Comparison of ENCODE assay signal across 9 cellular contexts in genomic region chr3:125129512-125129962, GRCh38.
A peak's percentile ranks its signal among the peaks of the same experiment; 100 is the strongest.
DNase-seq lines count a peak whose midpoint lies in the region; ATAC-seq and TF ChIP-seq lines count a peak whose summit lies in the region.
"Had no signal": no experiment of that assay in that cellular context is flagged by ENCODE, and none has a peak within 500 bp of the region (broad histone marks: within the 10 kb centered on the region; RNA-seq: fewer than 3 reads in every experiment).

No MANE protein-coding gene starts in this region.

- CTCF ChIA-PET in activated CD8-positive, alpha-beta T cell treated with anti-CD3 and anti-CD28 coated beads, Interleukin-2, amount 10 ng/mL, durations not matched to agents 7 days and 5 days (lab: Charles Lee): interaction anchor here (0.9 to 2.6 kb wide), 3 partner anchors 13 to 105 kb away, joined by 3 to 8 read pairs (median 3); no protein-coding TSS in a partner anchor
- CTCF ChIA-PET in activated CD8-positive, alpha-beta T cell treated with anti-CD3 and anti-CD28 coated beads for 36 hours (lab: Charles Lee): interaction anchor here (1.1 kb wide), 1 partner anchor 11 kb away, joined by 4 read pairs; no protein-coding TSS in a partner anchor

- no peak for TF ChIP-seq CTCF in activated CD8-positive, alpha-beta T cell treated with anti-CD3 and anti-CD28 coated beads for 36 hours (IDR thresholded peaks at IDR 0.05)
- TF ChIP-seq CTCF in heart right ventricle (IDR thresholded peaks at IDR 0.05) (no peak), stomach (IDR thresholded peaks at IDR 0.05) (no peak)

- POLR2A ChIA-PET in activated CD8-positive, alpha-beta T cell treated with anti-CD3 and anti-CD28 coated beads, Interleukin-2, amount 10 ng/mL, durations not matched to agents 7 days and 5 days (lab: Charles Lee): interaction anchor here (0.9 kb wide), 1 partner anchor 10 kb away, joined by 3 read pairs; no protein-coding TSS in a partner anchor
- POLR2A ChIA-PET in activated CD8-positive, alpha-beta T cell treated with anti-CD3 and anti-CD28 coated beads for 36 hours (lab: Charles Lee): no interaction called here

- H3K4me1 Mint-ChIP-seq in activated CD8-positive, alpha-beta T cell treated with anti-CD3 and anti-CD28 coated beads, Interleukin-2, amount 10 ng/mL, durations not matched to agents 7 days and 5 days (ENCODE audit: low read depth): peaks cover 66% of the 10 kb centered on the region
- H3K4me1 Mint-ChIP-seq in activated CD8-positive, alpha-beta T cell treated with anti-CD3 and anti-CD28 coated beads for 36 hours (ENCODE audit: low read depth): peaks cover 27% of the 10 kb centered on the region

- peak overlapping the region; percentile 57 for H3K27ac Mint-ChIP-seq in activated CD8-positive, alpha-beta T cell treated with anti-CD3 and anti-CD28 coated beads, Interleukin-2, amount 10 ng/mL, durations not matched to agents 7 days and 5 days
- H3K27ac Mint-ChIP-seq in activated CD8-positive, alpha-beta T cell treated with anti-CD3 and anti-CD28 coated beads for 36 hours: no peak overlapping the region

- peaks cover 4% of the 10 kb centered on the region for H3K27me3 Mint-ChIP-seq in activated CD8-positive, alpha-beta T cell treated with anti-CD3 and anti-CD28 coated beads, Interleukin-2, amount 10 ng/mL, durations not matched to agents 7 days and 5 days (ENCODE audit: low read depth)
- peaks cover 8% of the 10 kb centered on the region for H3K27me3 Mint-ChIP-seq in activated CD8-positive, alpha-beta T cell treated with anti-CD3 and anti-CD28 coated beads for 36 hours

- no peak for DNase-seq in activated CD8-positive, alpha-beta T cell treated with anti-CD3 and anti-CD28 coated beads, Interleukin-2, amount 10 ng/mL, durations not matched to agents 7 days and 5 days
- DNase-seq in activated CD8-positive, alpha-beta T cell treated with anti-CD3 and anti-CD28 coated beads for 36 hours: no peak
- DNase-seq in SK-N-DZ (ENCODE audit: low spot score): peak; percentile 24
- DNase-seq in heart right ventricle: no peak
- DNase-seq in stomach: peak; percentile 37
- DNase-seq in NCI-H2107 (lab: John Stamatoyannopoulos, UW): no peak
- no peak for DNase-seq in NCI-H1048 (lab: John Stamatoyannopoulos, UW)
- DNase-seq: DND-41 had no signal

- H3K9me3 Mint-ChIP-seq in activated CD8-positive, alpha-beta T cell treated with anti-CD3 and anti-CD28 coated beads, Interleukin-2, amount 10 ng/mL, durations not matched to agents 7 days and 5 days (ENCODE audit: insufficient read depth): no peaks in the 10 kb centered on the region
- no peaks in the 10 kb centered on the region for H3K9me3 Mint-ChIP-seq in activated CD8-positive, alpha-beta T cell treated with anti-CD3 and anti-CD28 coated beads for 36 hours

- intact Hi-C loops in activated CD8-positive, alpha-beta T cell treated with anti-CD3 and anti-CD28 coated beads for 36 hours (cut with micrococcal nuclease): no loop called here
- intact Hi-C loops in heart right ventricle (cut with DNase I) (no loop called here), stomach (cut with DNase I; ENCODE audit: low total_unique reads) (no loop called here)

- H3K4me3 Mint-ChIP-seq in activated CD8-positive, alpha-beta T cell treated with anti-CD3 and anti-CD28 coated beads, Interleukin-2, amount 10 ng/mL, durations not matched to agents 7 days and 5 days: no peak overlapping the region
- H3K4me3 Mint-ChIP-seq in activated CD8-positive, alpha-beta T cell treated with anti-CD3 and anti-CD28 coated beads for 36 hours: no peak overlapping the region

- H3K9me3 ChIP-seq in heart right ventricle (no peaks in the 10 kb centered on the region), stomach (no peaks in the 10 kb centered on the region)

- H3K4me3 ChIP-seq in heart right ventricle (no peak overlapping the region), stomach (no peak overlapping the region)

- TF ChIP-seq EP300 in stomach (IDR thresholded peaks at IDR 0.05): no peak

- peaks cover 3 to 65% (median 9%) of the 10 kb centered on the region in 9 donors for H3K4me1 ChIP-seq in heart right ventricle
- peaks cover 9 to 30% (median 18%) of the 10 kb centered on the region in 4 donors for H3K4me1 ChIP-seq in stomach

- H3K36me3 ChIP-seq in heart right ventricle (no peaks in the 10 kb centered on the region), stomach (no peaks in the 10 kb centered on the region)

- no peaks in the 10 kb centered on the region for H3K27me3 ChIP-seq in heart right ventricle
- no peaks in the 10 kb centered on the region for H3K27me3 ChIP-seq in stomach

- WGBS in heart right ventricle, 2 donors: 60 to 71% methylated on average over 10 of the region's 10 CpGs
- WGBS in stomach, 5 donors: 60 to 70% (median 64%) methylated on average over 10 of the region's 10 CpGs

- no peak for ATAC-seq in activated CD8-positive, alpha-beta T cell treated with anti-CD3 and anti-CD28 coated beads, Interleukin-2, amount 10 ng/mL, durations not matched to agents 7 days and 5 days
- ATAC-seq in activated CD8-positive, alpha-beta T cell treated with anti-CD3 and anti-CD28 coated beads for 36 hours: no peak
- ATAC-seq in heart right ventricle: peak; percentile 37 to 76 (median 65)
- ATAC-seq in GM21360 (IDR thresholded peaks at IDR 0.05; ENCODE audit: unreplicated experiment): no peak

- H3K27ac ChIP-seq in heart right ventricle (peak overlapping the region in 7 of 10 donors; percentile 1 to 75 (median 27)), stomach (peak overlapping the region; percentile 44 to 81 (median 76))

- TF ChIP-seq POLR2A in stomach (IDR thresholded peaks at IDR 0.05): no peak

- peaks cover 4% of the 10 kb centered on the region for H3K36me3 Mint-ChIP-seq in activated CD8-positive, alpha-beta T cell treated with anti-CD3 and anti-CD28 coated beads, Interleukin-2, amount 10 ng/mL, durations not matched to agents 7 days and 5 days (ENCODE audit: low read depth)
- no peaks in the 10 kb centered on the region for H3K36me3 Mint-ChIP-seq in activated CD8-positive, alpha-beta T cell treated with anti-CD3 and anti-CD28 coated beads for 36 hours (ENCODE audit: low read depth)

Comparison
In these comparisons a context has a peak if more than half of its experiments do, and no peak if none do; other contexts are left out.
1. ATAC-seq: peak in heart right ventricle (8 of 8); none in activated CD8-positive, alpha-beta T cell treated with anti-CD3 and anti-CD28 coated beads, Interleukin-2, amount 10 ng/mL, durations not matched to agents 7 days and 5 days (single experiment), activated CD8-positive, alpha-beta T cell treated with anti-CD3 and anti-CD28 coated beads for 36 hours (single experiment) and GM21360 (single experiment).
2. DNase-seq: peak in SK-N-DZ (single experiment) and stomach (single experiment); none in activated CD8-positive, alpha-beta T cell treated with anti-CD3 and anti-CD28 coated beads, Interleukin-2, amount 10 ng/mL, durations not matched to agents 7 days and 5 days (single experiment), activated CD8-positive, alpha-beta T cell treated with anti-CD3 and anti-CD28 coated beads for 36 hours (single experiment), heart right ventricle (0 of 2), NCI-H2107 (single experiment) and NCI-H1048 (single experiment).